In the genomic region with DNA sequence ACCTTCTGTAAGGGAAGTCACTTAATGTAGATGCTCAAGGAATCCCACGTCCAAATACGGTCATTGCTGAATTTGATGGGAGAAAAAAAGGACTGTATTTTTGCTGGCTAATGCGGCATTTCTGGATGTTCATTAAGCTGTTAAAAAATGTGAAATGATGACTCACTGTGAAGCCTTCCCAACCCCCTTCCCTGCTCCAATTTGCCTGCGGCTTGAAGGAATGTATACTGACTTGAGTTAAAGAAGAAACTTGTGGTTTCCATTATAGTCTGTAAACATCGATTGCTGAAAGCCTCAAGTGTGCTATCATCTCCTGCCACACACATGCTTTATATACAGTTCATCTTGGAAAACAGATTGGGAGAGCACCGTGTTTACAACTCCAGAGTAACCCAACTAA, we compare ENCODE assay signal across 13 cellular contexts.
DNase-seq lines count a peak whose midpoint lies in the region; ATAC-seq, FAIRE-seq and TF ChIP-seq lines count a peak whose summit lies in the region.
"Had no signal": no experiment of that assay in that cellular context is flagged by ENCODE, and none has a peak within 500 bp of the region (broad histone marks: within the 10 kb centered on the region; RNA-seq: fewer than 3 reads in every experiment).

No MANE protein-coding gene starts in this region.

- H3K4me1 Mint-ChIP-seq in neural progenitor cell = peaks cover 14% of the 10 kb centered on the region
- H3K4me1 Mint-ChIP-seq: activated naive CD8-positive, alpha-beta T cell treated with anti-CD3 and anti-CD28 coated beads, Interleukin-2, amount 10 ng/mL, durations not matched to agents 7 days and 5 days had no signal

- ATAC-seq in GM18907 (IDR thresholded peaks at IDR 0.05; ENCODE audit: unreplicated experiment) = no peak
- ATAC-seq in HG03571 (IDR thresholded peaks at IDR 0.05; ENCODE audit: unreplicated experiment) = no peak

- H3K36me3 Mint-ChIP-seq in neural progenitor cell = no peaks in the 10 kb centered on the region
- H3K36me3 Mint-ChIP-seq: activated naive CD8-positive, alpha-beta T cell treated with anti-CD3 and anti-CD28 coated beads, Interleukin-2, amount 10 ng/mL, durations not matched to agents 7 days and 5 days had no signal

- H4K20me1 ChIP-seq in endothelial cell of umbilical vein (replicated peaks; ENCODE audit: control insufficient read depth, extremely low read depth, insufficient read depth, low read length) (no peaks in the 10 kb centered on the region), neural progenitor cell (ENCODE audit: low read depth) (no peaks in the 10 kb centered on the region)

- POLR2A ChIA-PET in endothelial cell of umbilical vein (lab: Charles Lee) = no interaction called here

- no TSS peak for BruUV-seq in endothelial cell of umbilical vein (replicated peaks; lab: Mats Ljungman, UMichigan)

- H3K9me3 ChIP-seq in endothelial cell of umbilical vein (replicated peaks; ENCODE audit: control insufficient read depth, insufficient read depth, low read length) = no peaks in the 10 kb centered on the region
- no peaks in the 10 kb centered on the region for H3K9me3 ChIP-seq in neural progenitor cell (ENCODE audit: low read depth)

- TF ChIP-seq CTCF in endothelial cell of umbilical vein (IDR thresholded peaks at IDR 0.05; ENCODE audit: extremely low read depth in 1 of 2, insufficient read depth in 1 of 2, low read depth in 1 of 2, low read length in 2 of 2) (no peak), neural progenitor cell (IDR thresholded peaks at IDR 0.05) (no peak)

- FAIRE-seq in endothelial cell of umbilical vein (lab: Jason Lieb, UNC) = peak; percentile 50

- intact Hi-C loops in endothelial cell of umbilical vein (cut with micrococcal nuclease) = loop anchor here (1.0 to 10.0 kb wide), 2 partner anchors 253 to 368 kb away; no protein-coding TSS in a partner anchor

- no peaks in the 10 kb centered on the region for H3K27me3 ChIP-seq in endothelial cell of umbilical vein (ENCODE audit: control insufficient read depth in 2 of 2, insufficient read depth in 2 of 2, low read length in 2 of 2)
- H3K27me3 ChIP-seq in neural progenitor cell = no peaks in the 10 kb centered on the region

- no peaks in the 10 kb centered on the region for H3K27me3 Mint-ChIP-seq in neural progenitor cell (ENCODE audit: insufficient read depth, low read depth)
- H3K27me3 Mint-ChIP-seq: activated naive CD8-positive, alpha-beta T cell treated with anti-CD3 and anti-CD28 coated beads, Interleukin-2, amount 10 ng/mL, durations not matched to agents 7 days and 5 days had no signal

- no peak overlapping the region for H3K27ac Mint-ChIP-seq in neural progenitor cell
- H3K27ac Mint-ChIP-seq: activated naive CD8-positive, alpha-beta T cell treated with anti-CD3 and anti-CD28 coated beads, Interleukin-2, amount 10 ng/mL, durations not matched to agents 7 days and 5 days had no signal

- DNase-seq in COLO829 (ENCODE audit: low spot score) (peak; percentile 75), OCI-M1 (lab: John Stamatoyannopoulos, UW) (peak; percentile 67), endothelial cell of umbilical vein (ENCODE audit: low read depth, low spot score) (no peak), neural progenitor cell (ENCODE audit: low spot score) (no peak), NCI-H2029 (lab: John Stamatoyannopoulos, UW) (no peak), DMS 273 (lab: John Stamatoyannopoulos, UW; ENCODE audit: unreplicated experiment) (no peak)
- DNase-seq: activated CD4-positive, alpha-beta T cell treated with anti-CD3 and anti-CD28 coated beads, Interleukin-2, amount 50 U/mL, for 4 hours; activated naive CD8-positive, alpha-beta T cell treated with anti-CD3 and anti-CD28 coated beads, Interleukin-2, amount 10 ng/mL, durations not matched to agents 7 days and 5 days; DMS53; glutamatergic neuron; stimulated activated CD4-positive, alpha-beta T cell treated with anti-CD3 and anti-CD28 coated beads, Interleukin-2, amount 100 ng/mL, for 48 hours had no signal

- H3F3A ChIP-seq in neural progenitor cell (ENCODE audit: low read depth) = no peaks in the 10 kb centered on the region

- H3K36me3 ChIP-seq in endothelial cell of umbilical vein (ENCODE audit: control insufficient read depth in 2 of 2, extremely low read depth in 1 of 2, insufficient read depth in 2 of 2, low read length in 2 of 2) (no peaks in the 10 kb centered on the region), neural progenitor cell (no peaks in the 10 kb centered on the region)

- TF ChIP-seq POLR2A in endothelial cell of umbilical vein (IDR thresholded peaks at IDR 0.05; ENCODE audit: low read depth, low read length) = no peak

- no peak overlapping the region for H3K4me3 Mint-ChIP-seq in neural progenitor cell
- H3K4me3 Mint-ChIP-seq: activated naive CD8-positive, alpha-beta T cell treated with anti-CD3 and anti-CD28 coated beads, Interleukin-2, amount 10 ng/mL, durations not matched to agents 7 days and 5 days had no signal

- dilution Hi-C loops in endothelial cell of umbilical vein (cut with MboI; ENCODE audit: extremely low pct_ligation_motif_present, low sequenced_read_pairs) = no loop called here

- no peaks in the 10 kb centered on the region for H3K79me2 ChIP-seq in endothelial cell of umbilical vein (ENCODE audit: control insufficient read depth, insufficient read depth, low read length)
- H3K79me2 ChIP-seq in neural progenitor cell (ENCODE audit: low read depth) = no peaks in the 10 kb centered on the region

- no peak overlapping the region for H3K9ac ChIP-seq in endothelial cell of umbilical vein (replicated peaks; ENCODE audit: extremely low read depth, insufficient read depth, low read length)
- no peak overlapping the region for H3K9ac ChIP-seq in neural progenitor cell

- CTCF ChIA-PET in endothelial cell of umbilical vein (lab: Charles Lee) = no interaction called here

- H3K9me1 ChIP-seq in endothelial cell of umbilical vein (replicated peaks; ENCODE audit: control insufficient read depth, extremely low read depth, insufficient read depth, low read length) = no peaks in the 10 kb centered on the region

- H3K4me3 ChIP-seq in endothelial cell of umbilical vein (replicated peaks in 1 of 3; ENCODE audit: insufficient read depth in 1 of 3, low read depth in 1 of 3, low read length in 3 of 3) = no peak overlapping the region
- no peak overlapping the region for H3K4me3 ChIP-seq in neural progenitor cell

- peaks cover 29% of the 10 kb centered on the region for H3K4me1 ChIP-seq in endothelial cell of umbilical vein (ENCODE audit: control insufficient read depth, extremely low read depth, insufficient read depth, low read length)
- H3K4me1 ChIP-seq in neural progenitor cell = no peaks in the 10 kb centered on the region

- H3K4me2 ChIP-seq in endothelial cell of umbilical vein (ENCODE audit: insufficient read depth, low read length) = peak overlapping the region; percentile 31
- no peak overlapping the region for H3K4me2 ChIP-seq in neural progenitor cell

- H2AFZ ChIP-seq in endothelial cell of umbilical vein (ENCODE audit: low read depth, low read length) (peak overlapping the region; percentile 91), neural progenitor cell (replicated peaks) (peak overlapping the region; percentile 11)

- peaks cover 2% of the 10 kb centered on the region for H3K9me3 Mint-ChIP-seq in neural progenitor cell

- no peak overlapping the region for H3K27ac ChIP-seq in endothelial cell of umbilical vein (ENCODE audit: insufficient read depth, low read depth, low read length)
- no peak overlapping the region for H3K27ac ChIP-seq in neural progenitor cell

TF ChIP-seq in endothelial cell of umbilical vein, 7 proteins besides CTCF, POLR2A, EP300 and RAD21:
- no peak for TF ChIP-seq EZH2 (IDR thresholded peaks at IDR 0.05; ENCODE audit: borderline replicate concordance, low read depth, low read length, severe bottlenecking)
- TF ChIP-seq FOS (IDR thresholded peaks at IDR 0.05; ENCODE audit: borderline replicate concordance, insufficient read depth, low read length) = peak; percentile 75
- peak; percentile 9 for TF ChIP-seq JUN (IDR thresholded peaks at IDR 0.05; ENCODE audit: borderline replicate concordance, insufficient read depth, insufficient read length, low read depth)

Comparison
In these comparisons a context has a peak if more than half of its experiments do, and no peak if none do; other contexts are left out.
1. DNase-seq: peak in COLO829 (single experiment) and OCI-M1 (single experiment); none in endothelial cell of umbilical vein (single experiment), neural progenitor cell (single experiment), NCI-H2029 (single experiment) and DMS 273 (single experiment).